8 cellular contexts compared by ENCODE assay signal in genomic region chr1:233113009-233113712, GRCh38.
DNase-seq lines count a peak whose midpoint lies in the region; ATAC-seq lines count a peak whose summit lies in the region.

No MANE protein-coding gene starts in this region.

- ATAC-seq in HG03097 (IDR thresholded peaks at IDR 0.05; ENCODE audit: low FRiP score, unreplicated experiment): peak; percentile 81
- peak; percentile 92 for ATAC-seq in stimulated activated naive CD8-positive, alpha-beta T cell treated with anti-CD3 and anti-CD28 coated beads, Interleukin-15, Interleukin-2, amounts not matched to agents 100 U/mL and 50 U/mL, for 24 hours

- DNase-seq in stimulated activated CD4-positive, alpha-beta T cell treated with anti-CD3 and anti-CD28 coated beads, Interleukin-2, amount 100 ng/mL, for 48 hours: peak; percentile 3 to 13
- DNase-seq in stimulated activated CD4-positive, alpha-beta T cell treated with anti-CD3 and anti-CD28 coated beads, Interleukin-4, amount 100 ng/mL, for 4 hours: no peak
- DNase-seq in RPMI8226: peak; percentile 86
- DNase-seq in cerebellum (ENCODE audit: low spot score): peak; percentile 47
- peak; percentile 100 for DNase-seq in kidney tubule cell (ENCODE audit: low spot score)
- peak; percentile 37 for DNase-seq in stimulated activated naive CD8-positive, alpha-beta T cell treated with anti-CD3 and anti-CD28 coated beads, Interleukin-15, Interleukin-2, amounts not matched to agents 100 U/mL and 50 U/mL, for 24 hours
- DNase-seq in NCI-H526 (lab: John Stamatoyannopoulos, UW): no peak

Comparison
In these comparisons a context has a peak if more than half of its experiments do, and no peak if none do; other contexts are left out.
1. DNase-seq: peak in stimulated activated CD4-positive, alpha-beta T cell treated with anti-CD3 and anti-CD28 coated beads, Interleukin-2, amount 100 ng/mL, for 48 hours (2 of 2), RPMI8226 (single experiment), cerebellum (single experiment), kidney tubule cell (single experiment) and stimulated activated naive CD8-positive, alpha-beta T cell treated with anti-CD3 and anti-CD28 coated beads, Interleukin-15, Interleukin-2, amounts not matched to agents 100 U/mL and 50 U/mL, for 24 hours (single experiment); none in stimulated activated CD4-positive, alpha-beta T cell treated with anti-CD3 and anti-CD28 coated beads, Interleukin-4, amount 100 ng/mL, for 4 hours (0 of 2) and NCI-H526 (0 of 2).